ENCODE assay signal across 16 cellular contexts in genomic region chr3:4756060-4756775, GRCh38.
"Had no signal": no experiment of that assay in that cellular context is flagged by ENCODE, and none has a peak within 500 bp of the region (broad histone marks: within the 10 kb centered on the region; RNA-seq: fewer than 3 reads in every experiment).

No MANE protein-coding gene starts in this region.

- H3K4me1 ChIP-seq: SJCRH30 had no signal

- H3K4me3 ChIP-seq: mucosa of descending colon, sigmoid colon, SJCRH30, upper lobe of right lung had no signal

- H3K27me3 ChIP-seq: sigmoid colon, SJCRH30, upper lobe of right lung had no signal

- H3K27ac Mint-ChIP-seq: activated CD4-positive, alpha-beta memory T cell treated with anti-CD3 and anti-CD28 coated beads, Interleukin-2, amount 10 ng/mL, durations not matched to agents 7 days and 5 days had no signal

- H3K9me3 Mint-ChIP-seq: central memory CD8-positive, alpha-beta T cell; naive thymus-derived CD8-positive, alpha-beta T cell had no signal

- ATAC-seq: naive thymus-derived CD8-positive, alpha-beta T cell; upper lobe of right lung had no signal

- H3K9me3 ChIP-seq: mucosa of descending colon, sigmoid colon, SJCRH30, upper lobe of right lung had no signal

- H3K36me3 ChIP-seq: SJCRH30, upper lobe of right lung had no signal

- H3K27ac ChIP-seq: sigmoid colon, SJCRH30, upper lobe of right lung had no signal

- H3K27me3 Mint-ChIP-seq: activated CD4-positive, alpha-beta memory T cell treated with anti-CD3 and anti-CD28 coated beads, Interleukin-2, amount 10 ng/mL, durations not matched to agents 7 days and 5 days; central memory CD8-positive, alpha-beta T cell; naive thymus-derived CD8-positive, alpha-beta T cell had no signal

- H3K4me3 Mint-ChIP-seq: activated CD4-positive, alpha-beta memory T cell treated with anti-CD3 and anti-CD28 coated beads, Interleukin-2, amount 10 ng/mL, durations not matched to agents 7 days and 5 days; central memory CD8-positive, alpha-beta T cell; naive thymus-derived CD8-positive, alpha-beta T cell had no signal

- DNase-seq: activated CD4-positive, alpha-beta memory T cell treated with anti-CD3 and anti-CD28 coated beads, Interleukin-2, amount 10 ng/mL, durations not matched to agents 7 days and 5 days; activated CD4-positive, alpha-beta T cell treated with anti-CD3 and anti-CD28 coated beads for 1 hour; activated CD8-positive, alpha-beta memory T cell treated with anti-CD3 and anti-CD28 coated beads, Interleukin-2, amount 50 U/mL, for 48 hours; activated effector memory CD4-positive, alpha-beta T cell treated with Interleukin-2 at 50 U/mL for 16 hours; cortex of kidney; effector memory CD4-positive, alpha-beta T cell; mammary epithelial cell; naive thymus-derived CD8-positive, alpha-beta T cell; sigmoid colon; SJCRH30; stimulated activated naive CD4-positive, alpha-beta T cell; SW 1271; T-helper 9 cell; upper lobe of right lung had no signal
